1 cellular context compared by ENCODE assay signal in the genomic region with DNA sequence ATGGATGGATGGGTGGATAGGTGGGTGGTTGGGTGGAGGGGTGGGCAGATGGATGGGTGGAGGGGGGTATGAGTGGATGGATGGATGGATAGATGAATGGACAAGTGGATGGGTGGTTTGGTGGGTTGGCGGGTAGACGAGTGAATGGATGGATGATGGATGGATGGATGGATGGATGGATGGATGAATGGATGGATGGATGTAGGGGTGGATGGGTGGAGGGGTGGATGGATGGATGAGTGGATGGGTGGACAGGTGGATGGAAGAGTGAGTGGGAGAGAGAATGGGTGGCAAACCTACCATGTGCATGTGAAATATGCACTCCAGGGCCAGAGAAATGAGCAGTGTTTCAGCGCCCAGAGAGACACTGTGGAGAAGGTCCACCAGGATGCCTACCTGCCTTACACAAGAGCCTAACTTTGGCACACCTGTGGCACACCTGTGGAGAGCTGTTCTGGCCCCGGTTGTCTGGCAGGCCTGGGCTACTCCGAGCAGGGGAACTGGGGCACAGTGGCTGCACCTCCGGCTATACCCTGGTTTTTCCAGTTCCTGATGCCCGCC.
TF ChIP-seq lines count a peak whose summit lies in the region.

No MANE protein-coding gene starts in this region.

TF ChIP-seq in HEK293, 187 proteins besides CTCF, POLR2A, EP300 and RAD21 (continued from another document):
- TF ChIP-seq, protein P1, sequence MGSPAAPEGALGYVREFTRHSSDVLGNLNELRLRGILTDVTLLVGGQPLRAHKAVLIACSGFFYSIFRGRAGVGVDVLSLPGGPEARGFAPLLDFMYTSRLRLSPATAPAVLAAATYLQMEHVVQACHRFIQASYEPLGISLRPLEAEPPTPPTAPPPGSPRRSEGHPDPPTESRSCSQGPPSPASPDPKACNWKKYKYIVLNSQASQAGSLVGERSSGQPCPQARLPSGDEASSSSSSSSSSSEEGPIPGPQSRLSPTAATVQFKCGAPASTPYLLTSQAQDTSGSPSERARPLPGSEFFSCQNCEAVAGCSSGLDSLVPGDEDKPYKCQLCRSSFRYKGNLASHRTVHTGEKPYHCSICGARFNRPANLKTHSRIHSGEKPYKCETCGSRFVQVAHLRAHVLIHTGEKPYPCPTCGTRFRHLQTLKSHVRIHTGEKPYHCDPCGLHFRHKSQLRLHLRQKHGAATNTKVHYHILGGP (tag by site-specific recombination; IDR thresholded peaks at IDR 0.05): no peak
- TF ChIP-seq ZNF433 (tag by site-specific recombination; IDR thresholded peaks at IDR 0.05; ENCODE audit: low read depth): no peak
- TF ChIP-seq ZNF791 (tag by site-specific recombination; IDR thresholded peaks at IDR 0.05): no peak
- TF ChIP-seq, protein P2, sequence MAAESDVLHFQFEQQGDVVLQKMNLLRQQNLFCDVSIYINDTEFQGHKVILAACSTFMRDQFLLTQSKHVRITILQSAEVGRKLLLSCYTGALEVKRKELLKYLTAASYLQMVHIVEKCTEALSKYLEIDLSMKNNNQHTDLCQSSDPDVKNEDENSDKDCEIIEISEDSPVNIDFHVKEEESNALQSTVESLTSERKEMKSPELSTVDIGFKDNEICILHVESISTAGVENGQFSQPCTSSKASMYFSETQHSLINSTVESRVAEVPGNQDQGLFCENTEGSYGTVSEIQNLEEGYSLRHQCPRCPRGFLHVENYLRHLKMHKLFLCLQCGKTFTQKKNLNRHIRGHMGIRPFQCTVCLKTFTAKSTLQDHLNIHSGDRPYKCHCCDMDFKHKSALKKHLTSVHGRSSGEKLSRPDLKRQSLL (tag by site-specific recombination; IDR thresholded peaks at IDR 0.05): no peak
- TF ChIP-seq ZFHX2 (tag by site-specific recombination; conservative IDR thresholded peaks at IDR 0.05): no peak
- TF ChIP-seq, protein P3, sequence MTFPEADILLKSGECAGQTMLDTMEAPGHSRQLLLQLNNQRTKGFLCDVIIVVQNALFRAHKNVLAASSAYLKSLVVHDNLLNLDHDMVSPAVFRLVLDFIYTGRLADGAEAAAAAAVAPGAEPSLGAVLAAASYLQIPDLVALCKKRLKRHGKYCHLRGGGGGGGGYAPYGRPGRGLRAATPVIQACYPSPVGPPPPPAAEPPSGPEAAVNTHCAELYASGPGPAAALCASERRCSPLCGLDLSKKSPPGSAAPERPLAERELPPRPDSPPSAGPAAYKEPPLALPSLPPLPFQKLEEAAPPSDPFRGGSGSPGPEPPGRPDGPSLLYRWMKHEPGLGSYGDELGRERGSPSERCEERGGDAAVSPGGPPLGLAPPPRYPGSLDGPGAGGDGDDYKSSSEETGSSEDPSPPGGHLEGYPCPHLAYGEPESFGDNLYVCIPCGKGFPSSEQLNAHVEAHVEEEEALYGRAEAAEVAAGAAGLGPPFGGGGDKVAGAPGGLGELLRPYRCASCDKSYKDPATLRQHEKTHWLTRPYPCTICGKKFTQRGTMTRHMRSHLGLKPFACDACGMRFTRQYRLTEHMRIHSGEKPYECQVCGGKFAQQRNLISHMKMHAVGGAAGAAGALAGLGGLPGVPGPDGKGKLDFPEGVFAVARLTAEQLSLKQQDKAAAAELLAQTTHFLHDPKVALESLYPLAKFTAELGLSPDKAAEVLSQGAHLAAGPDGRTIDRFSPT (tag by site-specific recombination; IDR thresholded peaks at IDR 0.05): no peak; the same call in 1 of the 2 replicates
- no peak for TF ChIP-seq GLI4 (tag by site-specific recombination; IDR thresholded peaks at IDR 0.05)
- TF ChIP-seq ZNF560 (tag by site-specific recombination; IDR thresholded peaks at IDR 0.05; ENCODE audit: borderline replicate concordance): no peak
- no peak for TF ChIP-seq REPIN1 (tag by site-specific recombination; IDR thresholded peaks at IDR 0.05; ENCODE audit: low read depth)
- no peak for TF ChIP-seq ZNF169 (tag by site-specific recombination; IDR thresholded peaks at IDR 0.05)
- no peak for TF ChIP-seq ZNF23 (tag by site-specific recombination; IDR thresholded peaks at IDR 0.05; ENCODE audit: borderline replicate concordance)
- TF ChIP-seq ZNF473 (tag by site-specific recombination; IDR thresholded peaks at IDR 0.05): 0 out of 2 replicates have a peak, but pooled peaks have one; percentile 19
- TF ChIP-seq ZNF10 (tag by site-specific recombination; IDR thresholded peaks at IDR 0.05): no peak
- TF ChIP-seq KLF8 (tag by site-specific recombination; IDR thresholded peaks at IDR 0.05): 0 out of 2 replicates have a peak, but pooled peaks have one; percentile 13
- no peak for TF ChIP-seq ZNF585B (tag by site-specific recombination; IDR thresholded peaks at IDR 0.05)
- no peak for TF ChIP-seq ZNF274 (IDR thresholded peaks at IDR 0.05; ENCODE audit: low read length)
- TF ChIP-seq ZNF274 (tag by site-specific recombination; IDR thresholded peaks at IDR 0.05; ENCODE audit: borderline replicate concordance): no peak
- no peak for TF ChIP-seq ZXDB (tag by site-specific recombination; IDR thresholded peaks at IDR 0.05)
- no peak for TF ChIP-seq ZFP41 (tag by site-specific recombination; IDR thresholded peaks at IDR 0.05; ENCODE audit: borderline replicate concordance)
- TF ChIP-seq, protein P4, sequence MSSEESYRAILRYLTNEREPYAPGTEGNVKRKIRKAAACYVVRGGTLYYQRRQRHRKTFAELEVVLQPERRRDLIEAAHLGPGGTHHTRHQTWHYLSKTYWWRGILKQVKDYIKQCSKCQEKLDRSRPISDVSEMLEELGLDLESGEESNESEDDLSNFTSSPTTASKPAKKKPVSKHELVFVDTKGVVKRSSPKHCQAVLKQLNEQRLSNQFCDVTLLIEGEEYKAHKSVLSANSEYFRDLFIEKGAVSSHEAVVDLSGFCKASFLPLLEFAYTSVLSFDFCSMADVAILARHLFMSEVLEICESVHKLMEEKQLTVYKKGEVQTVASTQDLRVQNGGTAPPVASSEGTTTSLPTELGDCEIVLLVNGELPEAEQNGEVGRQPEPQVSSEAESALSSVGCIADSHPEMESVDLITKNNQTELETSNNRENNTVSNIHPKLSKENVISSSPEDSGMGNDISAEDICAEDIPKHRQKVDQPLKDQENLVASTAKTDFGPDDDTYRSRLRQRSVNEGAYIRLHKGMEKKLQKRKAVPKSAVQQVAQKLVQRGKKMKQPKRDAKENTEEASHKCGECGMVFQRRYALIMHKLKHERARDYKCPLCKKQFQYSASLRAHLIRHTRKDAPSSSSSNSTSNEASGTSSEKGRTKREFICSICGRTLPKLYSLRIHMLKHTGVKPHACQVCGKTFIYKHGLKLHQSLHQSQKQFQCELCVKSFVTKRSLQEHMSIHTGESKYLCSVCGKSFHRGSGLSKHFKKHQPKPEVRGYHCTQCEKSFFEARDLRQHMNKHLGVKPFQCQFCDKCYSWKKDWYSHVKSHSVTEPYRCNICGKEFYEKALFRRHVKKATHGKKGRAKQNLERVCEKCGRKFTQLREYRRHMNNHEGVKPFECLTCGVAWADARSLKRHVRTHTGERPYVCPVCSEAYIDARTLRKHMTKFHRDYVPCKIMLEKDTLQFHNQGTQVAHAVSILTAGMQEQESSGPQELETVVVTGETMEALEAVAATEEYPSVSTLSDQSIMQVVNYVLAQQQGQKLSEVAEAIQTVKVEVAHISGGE (tag by site-specific recombination; conservative IDR thresholded peaks at IDR 0.05; ENCODE audit: low read depth): no peak
- TF ChIP-seq ZNF366 (tag by site-specific recombination; conservative IDR thresholded peaks at IDR 0.05): peak; percentile 98
- TF ChIP-seq, protein P5, sequence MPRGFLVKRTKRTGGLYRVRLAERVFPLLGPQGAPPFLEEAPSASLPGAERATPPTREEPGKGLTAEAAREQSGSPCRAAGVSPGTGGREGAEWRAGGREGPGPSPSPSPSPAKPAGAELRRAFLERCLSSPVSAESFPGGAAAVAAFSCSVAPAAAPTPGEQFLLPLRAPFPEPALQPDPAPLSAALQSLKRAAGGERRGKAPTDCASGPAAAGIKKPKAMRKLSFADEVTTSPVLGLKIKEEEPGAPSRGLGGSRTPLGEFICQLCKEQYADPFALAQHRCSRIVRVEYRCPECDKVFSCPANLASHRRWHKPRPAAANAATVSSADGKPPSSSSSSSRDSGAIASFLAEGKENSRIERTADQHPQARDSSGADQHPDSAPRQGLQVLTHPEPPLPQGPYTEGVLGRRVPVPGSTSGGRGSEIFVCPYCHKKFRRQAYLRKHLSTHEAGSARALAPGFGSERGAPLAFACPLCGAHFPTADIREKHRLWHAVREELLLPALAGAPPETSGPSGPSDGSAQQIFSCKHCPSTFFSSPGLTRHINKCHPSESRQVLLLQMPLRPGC (tag by site-specific recombination; IDR thresholded peaks at IDR 0.05): no peak
- no peak for TF ChIP-seq ZNF660 (tag by site-specific recombination; IDR thresholded peaks at IDR 0.05)
- TF ChIP-seq ZNF221 (tag by site-specific recombination; IDR thresholded peaks at IDR 0.05; ENCODE audit: borderline replicate concordance): no peak
- TF ChIP-seq, protein P6, sequence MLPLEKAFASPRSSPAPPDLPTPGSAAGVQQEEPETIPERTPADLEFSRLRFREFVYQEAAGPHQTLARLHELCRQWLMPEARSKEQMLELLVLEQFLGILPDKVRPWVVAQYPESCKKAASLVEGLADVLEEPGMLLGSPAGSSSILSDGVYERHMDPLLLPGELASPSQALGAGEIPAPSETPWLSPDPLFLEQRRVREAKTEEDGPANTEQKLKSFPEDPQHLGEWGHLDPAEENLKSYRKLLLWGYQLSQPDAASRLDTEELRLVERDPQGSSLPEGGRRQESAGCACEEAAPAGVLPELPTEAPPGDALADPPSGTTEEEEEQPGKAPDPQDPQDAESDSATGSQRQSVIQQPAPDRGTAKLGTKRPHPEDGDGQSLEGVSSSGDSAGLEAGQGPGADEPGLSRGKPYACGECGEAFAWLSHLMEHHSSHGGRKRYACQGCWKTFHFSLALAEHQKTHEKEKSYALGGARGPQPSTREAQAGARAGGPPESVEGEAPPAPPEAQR (tag by site-specific recombination; IDR thresholded peaks at IDR 0.05): no peak
- no peak for TF ChIP-seq ZNF202 (tag by site-specific recombination; IDR thresholded peaks at IDR 0.05; ENCODE audit: borderline replicate concordance)
- no peak for TF ChIP-seq ZSCAN16 (tag by site-specific recombination; IDR thresholded peaks at IDR 0.05)
- peak; percentile 93 for TF ChIP-seq SCRT1 (tag by site-specific recombination; IDR thresholded peaks at IDR 0.05; ENCODE audit: borderline replicate concordance)
- no peak for TF ChIP-seq ZNF837 (tag by site-specific recombination; IDR thresholded peaks at IDR 0.05)
- TF ChIP-seq ZNF610 (tag by site-specific recombination; IDR thresholded peaks at IDR 0.05; ENCODE audit: borderline replicate concordance): no peak
